In the genomic region with DNA sequence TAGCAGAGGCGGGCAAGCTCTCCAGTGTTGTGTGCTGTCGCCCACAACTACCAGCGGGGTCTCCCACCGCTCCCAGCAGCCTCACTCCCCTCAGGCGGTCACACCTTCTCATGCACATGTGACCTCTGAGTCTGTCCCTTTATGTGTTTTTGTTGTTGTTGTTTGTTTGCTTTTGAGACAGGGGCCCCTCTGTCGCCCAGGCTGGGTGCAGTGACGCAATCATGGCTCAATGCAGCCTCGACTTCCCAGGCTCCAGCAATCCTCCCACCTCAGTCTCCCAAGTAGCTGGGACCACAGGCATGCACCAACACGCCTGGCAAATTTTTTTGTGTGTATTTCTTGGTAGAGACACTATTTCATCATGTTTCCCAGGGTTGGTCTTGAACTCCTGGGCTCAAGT, we compare ENCODE assay signal across 10 cellular contexts. TPM values are rescaled to one million over a fixed set of nuclear protein-coding genes. Genes with fewer than 3 reads are reported as not detected.
DNase-seq lines count a peak whose midpoint lies in the region; ATAC-seq, FAIRE-seq and TF ChIP-seq lines count a peak whose summit lies in the region.
"Had no signal": no experiment of that assay in that cellular context is flagged by ENCODE, and none has a peak within 500 bp of the region (broad histone marks: within the 10 kb centered on the region; RNA-seq: fewer than 3 reads in every experiment).

No MANE protein-coding gene starts in this region.

- POLR2A ChIA-PET in HepG2 (lab: Yijun Ruan, JAX), result interaction anchor here (0.9 to 1.6 kb wide), 2 partner anchors 25 to 64 kb away, joined by 3 to 6 read pairs; partner anchors contain the start of gene ZKSCAN5

- no TSS peak for BruUV-seq in HepG2 (replicated peaks; lab: Mats Ljungman, UMichigan)

- 0 out of 2 replicates have a peak, but pooled peaks cover 6% of the 10 kb centered on the region for H4K20me1 ChIP-seq in HepG2 (ENCODE audit: insufficient read depth, low read length)
- H4K20me1 ChIP-seq in astrocyte (ENCODE audit: insufficient read depth, low read length), result peaks cover 39% of the 10 kb centered on the region

- TF ChIP-seq EP300 in HepG2 (IDR thresholded peaks at IDR 0.05; ENCODE audit: low read depth in 2 of 2, low read length in 2 of 2) (no peak), HepG2 (CRISPR knock-in tag; IDR thresholded peaks at IDR 0.05; ENCODE audit: borderline replicate concordance) (no peak)

- DNase-seq in HepG2 (ENCODE audit: low spot score), result no peak
- DNase-seq in right lobe of liver, result no peak
- DNase-seq in astrocyte (ENCODE audit: low read depth), result peak; percentile 6
- DNase-seq in lower lobe of right lung, result no peak
- no peak for DNase-seq in midbrain (lab: John Stamatoyannopoulos, UW)
- DNase-seq in Ammon's horn (ENCODE audit: low spot score), result no peak
- DNase-seq: SIG-M5; stimulated activated CD4-positive, alpha-beta T cell treated with anti-CD3 and anti-CD28 coated beads, Interleukin-1b, Interleukin-23, amount 100 ng/mL, for 48 hours had no signal

- H2AFZ ChIP-seq in HepG2 (ENCODE audit: low read length) (no peak overlapping the region), astrocyte (ENCODE audit: low read depth, low read length) (no peak overlapping the region)

- peak overlapping the region; percentile 98 for H3K4me3 Mint-ChIP-seq in astrocyte (ENCODE audit: unreplicated experiment)

- H3K27me3 ChIP-seq in HepG2 (ENCODE audit: control insufficient read depth in 1 of 2, insufficient read depth in 2 of 2, low read length in 2 of 2) (peaks cover 0 to 3% of the 10 kb centered on the region in 2 experiments; a peak in 1 of 5 replicates), right lobe of liver (no peaks in the 10 kb centered on the region), astrocyte (ENCODE audit: insufficient read depth, low read length) (no peaks in the 10 kb centered on the region), lower lobe of right lung (ENCODE audit: low read depth) (no peaks in the 10 kb centered on the region)

- H3K4me2 ChIP-seq in HepG2 (ENCODE audit: low read depth, low read length) (peak overlapping the region; percentile 94), astrocyte (ENCODE audit: low read length) (peak overlapping the region; percentile 99)

- FAIRE-seq in HepG2 (lab: Jason Lieb, UNC) (no peak), astrocyte (lab: Jason Lieb, UNC) (no peak)

- peak overlapping the region; percentile 95 for H3K27ac Mint-ChIP-seq in astrocyte (ENCODE audit: unreplicated experiment)

- TF ChIP-seq RAD21 in HepG2 (CRISPR knock-in tag; IDR thresholded peaks at IDR 0.05), result no peak

- CTCF ChIA-PET in HepG2 (lab: Yijun Ruan, JAX; ENCODE audit: low intra/inter-chr PET ratio, low total read pairs), result no interaction called here

- H3K27me3 Mint-ChIP-seq in astrocyte (ENCODE audit: low read depth, unreplicated experiment), result no peaks in the 10 kb centered on the region

- no peaks in the 10 kb centered on the region for H3K9me3 Mint-ChIP-seq in astrocyte (ENCODE audit: unreplicated experiment)

- peaks cover 12% of the 10 kb centered on the region for H3K36me3 Mint-ChIP-seq in astrocyte (ENCODE audit: low read depth, unreplicated experiment)

- H3K9ac ChIP-seq in HepG2 (ENCODE audit: insufficient read depth, low read depth, low read length), result peak overlapping the region; percentile 93; the same call in 1 of the 2 replicates
- peak overlapping the region; percentile 88 for H3K9ac ChIP-seq in astrocyte (ENCODE audit: low read length)

- peak overlapping the region; percentile 79 for H3K27ac ChIP-seq in HepG2 (ENCODE audit: extremely low read length, insufficient read depth, low read length)
- H3K27ac ChIP-seq in right lobe of liver, result no peak overlapping the region
- H3K27ac ChIP-seq in astrocyte (ENCODE audit: low read depth, low read length), result no peak overlapping the region
- no peak overlapping the region for H3K27ac ChIP-seq in lower lobe of right lung

- TF ChIP-seq POLR2A in HepG2 (IDR thresholded peaks at IDR 0.05; ENCODE audit: insufficient read depth in 1 of 2, low read depth in 2 of 2, low read length in 2 of 2) (no peak), right lobe of liver (IDR thresholded peaks at IDR 0.05) (no peak)

- no peak for ATAC-seq in HepG2
- ATAC-seq in right lobe of liver, result no peak
- no peak for ATAC-seq in lower lobe of right lung
- ATAC-seq in GM21447 (IDR thresholded peaks at IDR 0.05; ENCODE audit: unreplicated experiment), result no peak
- no peak for ATAC-seq in HG02973 (IDR thresholded peaks at IDR 0.05; ENCODE audit: unreplicated experiment)

- H3K4me3 ChIP-seq in HepG2 (replicated peaks in 1 of 3; ENCODE audit: insufficient read depth in 1 of 3, low read depth in 2 of 3, low read length in 3 of 3), result peak overlapping the region; percentile 79 to 100 (median 100)
- H3K4me3 ChIP-seq in right lobe of liver, result peak overlapping the region in 1 of 3 donors; percentile 99
- H3K4me3 ChIP-seq in astrocyte (ENCODE audit: insufficient read depth, low read depth, low read length), result peak overlapping the region; percentile 86
- peak overlapping the region; percentile 95 for H3K4me3 ChIP-seq in lower lobe of right lung

- H3K79me2 ChIP-seq in HepG2 (ENCODE audit: insufficient read depth, low read length) (peaks cover 33% of the 10 kb centered on the region), astrocyte (ENCODE audit: insufficient read depth, low read length) (peaks cover 63% of the 10 kb centered on the region)

- peaks cover 10% of the 10 kb centered on the region for H3K4me1 Mint-ChIP-seq in astrocyte (ENCODE audit: low read depth, unreplicated experiment)

- intact Hi-C loops in HepG2 (cut with micrococcal nuclease; ENCODE audit: unreplicated experiment), result no loop called here
- intact Hi-C loops in right lobe of liver (cut with DNase I), result no loop called here
- intact Hi-C loops in lower lobe of right lung (cut with DNase I), result no loop called here

- WGBS in HepG2 (ENCODE audit: low lambda C conversion rate), result 57% methylated on average over 9 of the region's 9 CpGs
- WGBS in right lobe of liver (ENCODE audit: insufficient coverage, low coverage, low lambda C conversion rate, missing lambda C conversion rate), result 64% methylated on average over 5 of the region's 9 CpGs

- H3K9me3 ChIP-seq in HepG2 (ENCODE audit: low read length), result no peaks in the 10 kb centered on the region
- H3K9me3 ChIP-seq in right lobe of liver, result no peaks in the 10 kb centered on the region
- H3K9me3 ChIP-seq in astrocyte (ENCODE audit: insufficient read depth, low read depth, low read length), result no peaks in the 10 kb centered on the region
- H3K9me3 ChIP-seq in lower lobe of right lung, result no peaks in the 10 kb centered on the region

- TF ChIP-seq CTCF in HepG2 (CRISPR knock-in tag; IDR thresholded peaks at IDR 0.05) (no peak), right lobe of liver (IDR thresholded peaks at IDR 0.05) (no peak), astrocyte (IDR thresholded peaks at IDR 0.05; ENCODE audit: insufficient read depth, low read depth, low read length) (no peak), lower lobe of right lung (IDR thresholded peaks at IDR 0.05) (no peak)

- in situ Hi-C loops in HepG2 (cut with HindIII; ENCODE audit: extremely low pct_ligation_motif_present, low pct_unique_long_range_greater_than_20kb), result no loop called here

- H3K36me3 ChIP-seq in HepG2 (replicated peaks in 1 of 2; ENCODE audit: control insufficient read depth in 1 of 2, insufficient read depth in 2 of 2, low read length in 2 of 2) (peaks cover 2 to 24% of the 10 kb centered on the region in 2 experiments; a peak in 4 of 5 replicates), right lobe of liver (peaks cover 0 to 9% (median under 1%) of the 10 kb centered on the region in 4 donors), astrocyte (ENCODE audit: insufficient read depth, low read length) (peaks cover 9% of the 10 kb centered on the region), lower lobe of right lung (peaks cover 16% of the 10 kb centered on the region)

- H3K4me1 ChIP-seq in HepG2 (ENCODE audit: insufficient read depth, low read length), result peaks cover 28% of the 10 kb centered on the region
- peaks cover 0 to 11% (median 5%) of the 10 kb centered on the region in 4 donors for H3K4me1 ChIP-seq in right lobe of liver
- H3K4me1 ChIP-seq in astrocyte (ENCODE audit: insufficient read depth, low read length), result peaks cover 14% of the 10 kb centered on the region
- H3K4me1 ChIP-seq in lower lobe of right lung, result peaks cover 37% of the 10 kb centered on the region

RNA-seq across cellular contexts. Expression of gene CPSF4, which starts 1.5 kb away (rescaled TPM):
- total RNA-seq in HepG2 (2016; rRNA removed; fragmentation: Illumina TruSeq; extraction: Trizol) (44.4 and 49.6 TPM in 2 replicates), right lobe of liver (10 to 100 TPM; 10.1 to 16.7 (median 12.0) TPM), astrocyte (42.8 and 46.8 TPM in 2 replicates), lower lobe of right lung (26.8 TPM)
- 49.0 and 53.5 TPM in 2 replicates for total RNA-seq in HepG2 (2016; cell fraction: cytosol; rRNA removed; fragmentation: Illumina TruSeq; extraction: Trizol; ENCODE audit: low read depth)
- 45.9 and 53.1 TPM in 2 replicates for total RNA-seq in HepG2 (2016; cell fraction: insoluble cytoplasmic fraction; rRNA removed; fragmentation: Illumina TruSeq; extraction: Trizol)
- total RNA-seq in HepG2 (2016; cell fraction: membrane; rRNA removed; fragmentation: Illumina TruSeq; extraction: Trizol), result 79.7 and 79.9 TPM in 2 replicates
- total RNA-seq in HepG2 (2016; cell fraction: nucleus; rRNA removed; fragmentation: Illumina TruSeq; extraction: Trizol), result 37.5 and 41.5 TPM in 2 replicates
- polyA plus RNA-seq in HepG2 (2011; rRNA removed), result 34.1 and 46.9 TPM in 2 replicates
- 25.3 and 33.9 TPM in 2 replicates for polyA plus RNA-seq in HepG2 (2011; cell fraction: cytosol; rRNA removed)
- 91.4 and 98.3 TPM in 2 replicates for polyA plus RNA-seq in HepG2 (2011; cell fraction: nucleus; rRNA removed)
- 20.7 and 21.6 TPM in 2 replicates for polyA plus RNA-seq in HepG2 (2012)
- 59.8 and 60.5 TPM in 2 replicates for polyA plus RNA-seq in HepG2 (2016; cell fraction: cytosol; fragmentation: Illumina TruSeq; extraction: Trizol; ENCODE audit: low read depth)
- polyA plus RNA-seq in HepG2 (2016; cell fraction: insoluble cytoplasmic fraction; fragmentation: Illumina TruSeq; extraction: Trizol; ENCODE audit: low read depth), result 48.9 and 50.6 TPM in 2 replicates
- 72.4 and 75.2 TPM in 2 replicates for polyA plus RNA-seq in HepG2 (2016; cell fraction: membrane; fragmentation: Illumina TruSeq; extraction: Trizol; ENCODE audit: low read depth)
- 101 and 102 TPM in 2 replicates for polyA plus RNA-seq in HepG2 (2016; cell fraction: nucleus; fragmentation: Illumina TruSeq; extraction: Trizol; ENCODE audit: insufficient read depth, low read depth)
- 50.0 and 95.3 TPM in 2 replicates for polyA minus RNA-seq in HepG2 (2011; rRNA and poly(A)+ RNA removed; ENCODE audit: low replicate concordance)
- 12.8 and 13.5 TPM in 2 replicates for polyA minus RNA-seq in HepG2 (2011; cell fraction: cytosol; rRNA and poly(A)+ RNA removed)
- polyA minus RNA-seq in HepG2 (2011; cell fraction: nucleus; rRNA and poly(A)+ RNA removed), result 36.1 and 37.3 TPM in 2 replicates

RNA-seq across cellular contexts. Expression of gene PTCD1, which starts 1.6 kb away (rescaled TPM):
- total RNA-seq in HepG2 (2016; rRNA removed; fragmentation: Illumina TruSeq; extraction: Trizol), result 4.7 and 8.4 TPM in 2 replicates
- 1.1 TPM in 2 replicates for total RNA-seq in HepG2 (2016; cell fraction: cytosol; rRNA removed; fragmentation: Illumina TruSeq; extraction: Trizol; ENCODE audit: low read depth)
- 6.6 and 6.9 TPM in 2 replicates for total RNA-seq in HepG2 (2016; cell fraction: insoluble cytoplasmic fraction; rRNA removed; fragmentation: Illumina TruSeq; extraction: Trizol)
- total RNA-seq in HepG2 (2016; cell fraction: membrane; rRNA removed; fragmentation: Illumina TruSeq; extraction: Trizol), result 2.7 and 3.1 TPM in 2 replicates
- total RNA-seq in HepG2 (2016; cell fraction: nucleus; rRNA removed; fragmentation: Illumina TruSeq; extraction: Trizol), result 5.3 and 7.0 TPM in 2 replicates
- 3.0 and 3.4 TPM in 2 replicates for polyA plus RNA-seq in HepG2 (2011; rRNA removed)
- polyA plus RNA-seq in HepG2 (2011; cell fraction: cytosol; rRNA removed), result 2.6 and 3.5 TPM in 2 replicates
- 8.7 and 9.3 TPM in 2 replicates for polyA plus RNA-seq in HepG2 (2011; cell fraction: nucleus; rRNA removed)
- 2.8 and 4.0 TPM in 2 replicates for polyA plus RNA-seq in HepG2 (2012)
- polyA plus RNA-seq in HepG2 (2016; cell fraction: cytosol; fragmentation: Illumina TruSeq; extraction: Trizol; ENCODE audit: low read depth), result 0.45 and 0.50 TPM in 2 replicates
- 3.6 and 4.2 TPM in 2 replicates for polyA plus RNA-seq in HepG2 (2016; cell fraction: insoluble cytoplasmic fraction; fragmentation: Illumina TruSeq; extraction: Trizol; ENCODE audit: low read depth)
- polyA plus RNA-seq in HepG2 (2016; cell fraction: membrane; fragmentation: Illumina TruSeq; extraction: Trizol; ENCODE audit: low read depth), result 1.1 TPM in 2 replicates
- polyA plus RNA-seq in HepG2 (2016; cell fraction: nucleus; fragmentation: Illumina TruSeq; extraction: Trizol; ENCODE audit: insufficient read depth, low read depth), result 7.2 and 7.4 TPM in 2 replicates
- polyA minus RNA-seq in HepG2 (2011; rRNA and poly(A)+ RNA removed; ENCODE audit: low replicate concordance), result 4.9 and 6.4 TPM in 2 replicates
- 2.3 and 3.4 TPM in 2 replicates for polyA minus RNA-seq in HepG2 (2011; cell fraction: cytosol; rRNA and poly(A)+ RNA removed)
- polyA minus RNA-seq in HepG2 (2011; cell fraction: nucleus; rRNA and poly(A)+ RNA removed), result 3.3 and 5.2 TPM in 2 replicates
- total RNA-seq in right lobe of liver, result 1 to 10 TPM; 2.4 to 5.3 (median 2.8) TPM
- total RNA-seq in astrocyte, result 5.8 and 7.4 TPM in 2 replicates
- total RNA-seq in lower lobe of right lung, result 6.8 TPM

RNA-seq across cellular contexts. Expression of gene ATP5MF, which starts 25.8 kb away (rescaled TPM):
- total RNA-seq in HepG2 (2016; rRNA removed; fragmentation: Illumina TruSeq; extraction: Trizol) (763 and 795 TPM in 2 replicates), right lobe of liver (1,000 to 10,000 TPM in 2 of 6 experiments, 100 to 1,000 TPM in 4; 134 to 1,633 (median 145) TPM), astrocyte (307 and 329 TPM in 2 replicates), lower lobe of right lung (210 TPM)
- 192 and 225 TPM in 2 replicates for total RNA-seq in HepG2 (2016; cell fraction: cytosol; rRNA removed; fragmentation: Illumina TruSeq; extraction: Trizol; ENCODE audit: low read depth)
- 739 and 853 TPM in 2 replicates for total RNA-seq in HepG2 (2016; cell fraction: insoluble cytoplasmic fraction; rRNA removed; fragmentation: Illumina TruSeq; extraction: Trizol)
- total RNA-seq in HepG2 (2016; cell fraction: membrane; rRNA removed; fragmentation: Illumina TruSeq; extraction: Trizol), result 219 and 221 TPM in 2 replicates
- 218 and 231 TPM in 2 replicates for total RNA-seq in HepG2 (2016; cell fraction: nucleus; rRNA removed; fragmentation: Illumina TruSeq; extraction: Trizol)
- 499 and 597 TPM in 2 replicates for polyA plus RNA-seq in HepG2 (2011; rRNA removed)
- polyA plus RNA-seq in HepG2 (2011; cell fraction: cytosol; rRNA removed), result 2,085 and 3,530 TPM in 2 replicates
- polyA plus RNA-seq in HepG2 (2011; cell fraction: nucleus; rRNA removed), result 244 and 284 TPM in 2 replicates
- polyA plus RNA-seq in HepG2 (2012), result 637 and 680 TPM in 2 replicates
- 248 and 262 TPM in 2 replicates for polyA plus RNA-seq in HepG2 (2016; cell fraction: cytosol; fragmentation: Illumina TruSeq; extraction: Trizol; ENCODE audit: low read depth)
- polyA plus RNA-seq in HepG2 (2016; cell fraction: insoluble cytoplasmic fraction; fragmentation: Illumina TruSeq; extraction: Trizol; ENCODE audit: low read depth), result 929 and 1,047 TPM in 2 replicates
- polyA plus RNA-seq in HepG2 (2016; cell fraction: membrane; fragmentation: Illumina TruSeq; extraction: Trizol; ENCODE audit: low read depth), result 251 and 271 TPM in 2 replicates
- 503 and 520 TPM in 2 replicates for polyA plus RNA-seq in HepG2 (2016; cell fraction: nucleus; fragmentation: Illumina TruSeq; extraction: Trizol; ENCODE audit: insufficient read depth, low read depth)
- polyA minus RNA-seq in HepG2 (2011; rRNA and poly(A)+ RNA removed; ENCODE audit: low replicate concordance), result 52.9 and 245 TPM in 2 replicates
- 117 and 125 TPM in 2 replicates for polyA minus RNA-seq in HepG2 (2011; cell fraction: cytosol; rRNA and poly(A)+ RNA removed)
- 49.1 and 56.3 TPM in 2 replicates for polyA minus RNA-seq in HepG2 (2011; cell fraction: nucleus; rRNA and poly(A)+ RNA removed)

RNA-seq across cellular contexts. Expression of gene BUD31, which starts 31.4 kb away (rescaled TPM):
- total RNA-seq in HepG2 (2016; rRNA removed; fragmentation: Illumina TruSeq; extraction: Trizol) (79.1 and 101 TPM in 2 replicates), right lobe of liver (10 to 100 TPM; 25.6 to 49.2 (median 33.3) TPM), astrocyte (167 and 176 TPM in 2 replicates), lower lobe of right lung (64.2 TPM)
- 107 and 126 TPM in 2 replicates for total RNA-seq in HepG2 (2016; cell fraction: cytosol; rRNA removed; fragmentation: Illumina TruSeq; extraction: Trizol; ENCODE audit: low read depth)
- total RNA-seq in HepG2 (2016; cell fraction: insoluble cytoplasmic fraction; rRNA removed; fragmentation: Illumina TruSeq; extraction: Trizol), result 82.3 and 106 TPM in 2 replicates
- 94.8 and 104 TPM in 2 replicates for total RNA-seq in HepG2 (2016; cell fraction: membrane; rRNA removed; fragmentation: Illumina TruSeq; extraction: Trizol)
- 32.8 and 34.3 TPM in 2 replicates for total RNA-seq in HepG2 (2016; cell fraction: nucleus; rRNA removed; fragmentation: Illumina TruSeq; extraction: Trizol)
- 29.8 and 35.1 TPM in 2 replicates for polyA plus RNA-seq in HepG2 (2011; rRNA removed)
- 28.0 and 29.4 TPM in 2 replicates for polyA plus RNA-seq in HepG2 (2011; cell fraction: cytosol; rRNA removed)
- 22.8 and 23.2 TPM in 2 replicates for polyA plus RNA-seq in HepG2 (2011; cell fraction: nucleus; rRNA removed)
- 43.3 and 47.1 TPM in 2 replicates for polyA plus RNA-seq in HepG2 (2012)
- 95.5 and 116 TPM in 2 replicates for polyA plus RNA-seq in HepG2 (2016; cell fraction: cytosol; fragmentation: Illumina TruSeq; extraction: Trizol; ENCODE audit: low read depth)
- 107 and 115 TPM in 2 replicates for polyA plus RNA-seq in HepG2 (2016; cell fraction: insoluble cytoplasmic fraction; fragmentation: Illumina TruSeq; extraction: Trizol; ENCODE audit: low read depth)
- polyA plus RNA-seq in HepG2 (2016; cell fraction: membrane; fragmentation: Illumina TruSeq; extraction: Trizol; ENCODE audit: low read depth), result 80.6 and 97.1 TPM in 2 replicates
- 49.7 and 51.5 TPM in 2 replicates for polyA plus RNA-seq in HepG2 (2016; cell fraction: nucleus; fragmentation: Illumina TruSeq; extraction: Trizol; ENCODE audit: insufficient read depth, low read depth)
- 27.6 and 30.9 TPM in 2 replicates for polyA minus RNA-seq in HepG2 (2011; rRNA and poly(A)+ RNA removed; ENCODE audit: low replicate concordance)
- polyA minus RNA-seq in HepG2 (2011; cell fraction: cytosol; rRNA and poly(A)+ RNA removed), result 16.5 and 20.6 TPM in 2 replicates
- polyA minus RNA-seq in HepG2 (2011; cell fraction: nucleus; rRNA and poly(A)+ RNA removed), result 17.6 and 25.0 TPM in 2 replicates

RNA-seq across cellular contexts. Expression of gene PDAP1, which starts 31.8 kb away (rescaled TPM):
- total RNA-seq in HepG2 (2016; rRNA removed; fragmentation: Illumina TruSeq; extraction: Trizol) (95.1 and 100 TPM in 2 replicates), right lobe of liver (10 to 100 TPM; 36.3 to 52.9 (median 39.6) TPM), astrocyte (106 and 111 TPM in 2 replicates), lower lobe of right lung (61.6 TPM)
- 15.0 and 19.2 TPM in 2 replicates for total RNA-seq in HepG2 (2016; cell fraction: cytosol; rRNA removed; fragmentation: Illumina TruSeq; extraction: Trizol; ENCODE audit: low read depth)
- 90.3 and 105 TPM in 2 replicates for total RNA-seq in HepG2 (2016; cell fraction: insoluble cytoplasmic fraction; rRNA removed; fragmentation: Illumina TruSeq; extraction: Trizol)
- 52.2 and 52.9 TPM in 2 replicates for total RNA-seq in HepG2 (2016; cell fraction: membrane; rRNA removed; fragmentation: Illumina TruSeq; extraction: Trizol)
- 30.1 and 33.8 TPM in 2 replicates for total RNA-seq in HepG2 (2016; cell fraction: nucleus; rRNA removed; fragmentation: Illumina TruSeq; extraction: Trizol)
- polyA plus RNA-seq in HepG2 (2011; rRNA removed), result 12.8 and 13.0 TPM in 2 replicates
- polyA plus RNA-seq in HepG2 (2011; cell fraction: cytosol; rRNA removed), result 19.6 and 25.2 TPM in 2 replicates
- 14.1 and 20.3 TPM in 2 replicates for polyA plus RNA-seq in HepG2 (2011; cell fraction: nucleus; rRNA removed)
- 53.9 and 81.7 TPM in 2 replicates for polyA plus RNA-seq in HepG2 (2012)
- polyA plus RNA-seq in HepG2 (2016; cell fraction: cytosol; fragmentation: Illumina TruSeq; extraction: Trizol; ENCODE audit: low read depth), result 38.3 and 39.1 TPM in 2 replicates
- polyA plus RNA-seq in HepG2 (2016; cell fraction: insoluble cytoplasmic fraction; fragmentation: Illumina TruSeq; extraction: Trizol; ENCODE audit: low read depth), result 158 and 188 TPM in 2 replicates
- polyA plus RNA-seq in HepG2 (2016; cell fraction: membrane; fragmentation: Illumina TruSeq; extraction: Trizol; ENCODE audit: low read depth), result 81.7 and 84.4 TPM in 2 replicates
- polyA plus RNA-seq in HepG2 (2016; cell fraction: nucleus; fragmentation: Illumina TruSeq; extraction: Trizol; ENCODE audit: insufficient read depth, low read depth), result 112 and 119 TPM in 2 replicates
- polyA minus RNA-seq in HepG2 (2011; rRNA and poly(A)+ RNA removed; ENCODE audit: low replicate concordance), result 11.3 and 20.5 TPM in 2 replicates
- polyA minus RNA-seq in HepG2 (2011; cell fraction: cytosol; rRNA and poly(A)+ RNA removed), result 9.1 and 13.5 TPM in 2 replicates
- 5.4 and 7.5 TPM in 2 replicates for polyA minus RNA-seq in HepG2 (2011; cell fraction: nucleus; rRNA and poly(A)+ RNA removed)
